31 cellular contexts compared by ENCODE assay signal in genomic region chr6:46821348-46821992, GRCh38. TPM values are rescaled to one million over a fixed set of nuclear protein-coding genes. Genes with fewer than 3 reads are reported as not detected.
DNase-seq lines count a peak whose midpoint lies in the region; ATAC-seq and TF ChIP-seq lines count a peak whose summit lies in the region.
"Had no signal": no experiment of that assay in that cellular context is flagged by ENCODE, and none has a peak within 500 bp of the region (broad histone marks: within the 10 kb centered on the region; RNA-seq: fewer than 3 reads in every experiment).

No MANE protein-coding gene starts in this region.

- no peaks in the 10 kb centered on the region for H3K4me1 Mint-ChIP-seq in type B pancreatic cell (ENCODE audit: unreplicated experiment)
- H3K4me1 Mint-ChIP-seq: CD4-positive, alpha-beta memory T cell had no signal

- ATAC-seq in esophagus mucosa, result peak; percentile 63
- ATAC-seq: activated T-cell treated with anti-CD3 and anti-CD28 coated beads, Interleukin-2, amount 50 U/mL, for 72 hours; gastroesophageal sphincter; left cardiac atrium had no signal

- TF ChIP-seq POLR2A in uterus (IDR thresholded peaks at IDR 0.05), result no peak

- DNase-seq in HPDE6-E6E7 (ENCODE audit: extremely low spot score), result peak; percentile 38
- peak; percentile 38 for DNase-seq in RWPE1 (ENCODE audit: low spot score)
- DNase-seq in stimulated activated CD4-positive, alpha-beta T cell treated with anti-CD3 and anti-CD28 coated beads, Interleukin-4, amount 100 ng/mL, for 24 hours, result no peak
- DNase-seq in type B pancreatic cell (ENCODE audit: extremely low spot score, unreplicated experiment), result no peak
- no peak for DNase-seq in uterus
- no peak for DNase-seq in inferior parietal cortex (ENCODE audit: extremely low spot score)
- DNase-seq: activated CD4-positive, alpha-beta T cell treated with anti-CD3 and anti-CD28 coated beads, Interleukin-2, amount 50 U/mL, for 48 hours; activated CD4-positive, CD25-positive, alpha-beta regulatory T cell; activated naive CD4-positive, alpha-beta T cell; activated T-cell treated with anti-CD3 and anti-CD28 coated beads, Interleukin-2, amount 50 U/mL, for 72 hours; CD4-positive, alpha-beta memory T cell; HFFc6; hippocampal formation; left cardiac atrium; mesenchymal stem cell; NCI-H2081; NCI-H226; NCI-H69; ovary; stimulated activated naive CD4-positive, alpha-beta T cell treated with Interleukin-2 at 50 U/mL for 16 hours had no signal

- no peaks in the 10 kb centered on the region for H3K9me3 ChIP-seq in neutrophil
- H3K9me3 ChIP-seq in uterus, result no peaks in the 10 kb centered on the region
- H3K9me3 ChIP-seq: gastroesophageal sphincter, ovary, SJSA1, suprapubic skin had no signal

- no peak overlapping the region for H3K27ac Mint-ChIP-seq in type B pancreatic cell
- H3K27ac Mint-ChIP-seq: activated T-cell treated with anti-CD3 and anti-CD28 coated beads, Interleukin-2, amount 50 U/mL, for 72 hours; CD4-positive, alpha-beta memory T cell; HFFc6 had no signal

- no peaks in the 10 kb centered on the region for H3K36me3 ChIP-seq in neutrophil
- no peaks in the 10 kb centered on the region for H3K36me3 ChIP-seq in uterus
- H3K36me3 ChIP-seq: gastroesophageal sphincter, ovary, SJSA1, suprapubic skin had no signal

- no peak overlapping the region for H3K4me3 Mint-ChIP-seq in type B pancreatic cell
- H3K4me3 Mint-ChIP-seq: activated T-cell treated with anti-CD3 and anti-CD28 coated beads, Interleukin-2, amount 50 U/mL, for 72 hours; CD4-positive, alpha-beta memory T cell; HFFc6 had no signal

- no peak overlapping the region for H3K4me3 ChIP-seq in neutrophil (ENCODE audit: low read depth in 1 of 2, low read length in 1 of 2)
- H3K4me3 ChIP-seq in uterus, result no peak overlapping the region
- H3K4me3 ChIP-seq: gastroesophageal sphincter, ovary, SJSA1, smooth muscle cell, suprapubic skin had no signal

- no peaks in the 10 kb centered on the region for H3K36me3 Mint-ChIP-seq in type B pancreatic cell
- H3K36me3 Mint-ChIP-seq: CD4-positive, alpha-beta memory T cell had no signal

- CTCF ChIA-PET in RWPE1 (lab: Yijun Ruan, JAX), result no interaction called here

- H3K4me1 ChIP-seq in neutrophil (ENCODE audit: control insufficient read depth in 1 of 2, insufficient read depth in 1 of 2, low read depth in 1 of 2, low read length in 1 of 2) (peaks cover 0 to 17% of the 10 kb centered on the region in 2 experiments), uterus (no peaks in the 10 kb centered on the region)
- H3K4me1 ChIP-seq: gastroesophageal sphincter, SJSA1 had no signal

- intact Hi-C loops in uterus (cut with DNase I; ENCODE audit: low total_unique reads), result no loop called here

- no peaks in the 10 kb centered on the region for H3K9me3 Mint-ChIP-seq in type B pancreatic cell
- H3K9me3 Mint-ChIP-seq: activated T-cell treated with anti-CD3 and anti-CD28 coated beads, Interleukin-2, amount 50 U/mL, for 72 hours; CD4-positive, alpha-beta memory T cell; HFFc6 had no signal

- no peaks in the 10 kb centered on the region for H3K27me3 Mint-ChIP-seq in type B pancreatic cell

- H3K27ac ChIP-seq in RWPE1, result no peak overlapping the region
- peak overlapping the region; percentile 39 for H3K27ac ChIP-seq in neutrophil
- no peak overlapping the region for H3K27ac ChIP-seq in uterus
- H3K27ac ChIP-seq: gastroesophageal sphincter, ovary, SJSA1, suprapubic skin had no signal

- TF ChIP-seq CTCF in RWPE1 (conservative IDR thresholded peaks at IDR 0.05; ENCODE audit: low read depth) (no peak), neutrophil (IDR thresholded peaks at IDR 0.05) (no peak), type B pancreatic cell (conservative IDR thresholded peaks at IDR 0.05) (no peak), uterus (IDR thresholded peaks at IDR 0.05) (no peak)

- POLR2A ChIA-PET in RWPE1 (lab: Yijun Ruan, JAX; ENCODE audit: low non-redundant PET), result no interaction called here

- H3K27me3 ChIP-seq in neutrophil (no peaks in the 10 kb centered on the region), uterus (no peaks in the 10 kb centered on the region)
- H3K27me3 ChIP-seq: gastroesophageal sphincter, ovary, SJSA1, suprapubic skin had no signal

RNA-seq across cellular contexts. Expression of gene MEP1A, which starts 28.3 kb away (rescaled TPM):
- total RNA-seq in esophagus mucosa (not detected), type B pancreatic cell (ENCODE audit: low replicate concordance) (3.6 and 22.4 TPM in 2 replicates), uterus (under 1 TPM in 1 of 4 donors, not detected in 3; under 0.01 TPM)
- total RNA-seq: activated T-cell treated with anti-CD3 and anti-CD28 coated beads, Interleukin-2, amount 50 U/mL, for 72 hours; CD4-positive, alpha-beta memory T cell; dermis microvascular lymphatic vessel endothelial cell; fibroblast of lung; gastroesophageal sphincter; H1; HFFc6; left cardiac atrium; RPMI7951; smooth muscle cell; T-helper 1 cell treated with Interleukin-12 subunit alpha and Interleukin-12 subunit beta and Interleukin-4 antibody, amounts not matched to agents 30 ng/mL and 1 ng/mL, for 36 hours had no signal

Comparison
In these comparisons a context has a peak if more than half of its experiments do, and no peak if none do; other contexts are left out.
1. DNase-seq: peak in HPDE6-E6E7 (single experiment) and RWPE1 (single experiment); none in stimulated activated CD4-positive, alpha-beta T cell treated with anti-CD3 and anti-CD28 coated beads, Interleukin-4, amount 100 ng/mL, for 24 hours (single experiment), type B pancreatic cell (single experiment), uterus (0 of 2) and inferior parietal cortex (single experiment).